ENCODE assay signal across 9 cellular contexts in genomic region chr1:66168919-66169725, GRCh38.
DNase-seq lines count a peak whose midpoint lies in the region; ATAC-seq and TF ChIP-seq lines count a peak whose summit lies in the region.
"Had no signal": no experiment of that assay in that cellular context is flagged by ENCODE, and none has a peak within 500 bp of the region (broad histone marks: within the 10 kb centered on the region; RNA-seq: fewer than 3 reads in every experiment).

No MANE protein-coding gene starts in this region.

- H3K27ac ChIP-seq in IMR-90 (ENCODE audit: insufficient read depth, low read length) (no peak overlapping the region), neuronal stem cell (replicated peaks; ENCODE audit: low read length) (peak overlapping the region; percentile 4), transverse colon (peak overlapping the region in 1 of 4 donors; percentile 44)
- H3K27ac ChIP-seq: skin epidermis had no signal

- in situ Hi-C loops in G401 (cut with HindIII; ENCODE audit: low sequenced_read_pairs), result no loop called here
- in situ Hi-C loops in IMR-90 (cut with MboI; ENCODE audit: low sequenced_read_pairs), result no loop called here
- in situ Hi-C loops in transverse colon (cut with MboI; ENCODE audit: low pct_ligation_motif_present in 1 of 4, low pct_unique_long_range_greater_than_20kb in 1 of 4, low sequenced_read_pairs in 3 of 4), result no loop called here

- H3K18ac ChIP-seq in IMR-90 (ENCODE audit: low read depth, low read length) (no peak overlapping the region), neuronal stem cell (ENCODE audit: low read length) (no peak overlapping the region)

- H2BK15ac ChIP-seq in IMR-90 (ENCODE audit: low read depth, low read length), result no peak overlapping the region
- no peak overlapping the region for H2BK15ac ChIP-seq in neuronal stem cell (ENCODE audit: low read length)

- dilution Hi-C loops in IMR-90 (cut with HindIII; ENCODE audit: low sequenced_read_pairs, unreplicated experiment), result no loop called here

- no peak for TF ChIP-seq POLR2A in IMR-90 (IDR thresholded peaks at IDR 0.05; ENCODE audit: low read depth, low read length)
- no peak for TF ChIP-seq POLR2A in transverse colon (IDR thresholded peaks at IDR 0.05)

- H3K4ac ChIP-seq in IMR-90 (ENCODE audit: low read depth, low read length) (no peak overlapping the region), neuronal stem cell (ENCODE audit: low read length) (no peak overlapping the region)

- H3K9me1 ChIP-seq in IMR-90 (ENCODE audit: insufficient read depth, low read length), result no peaks in the 10 kb centered on the region

- H3K56ac ChIP-seq in IMR-90 (ENCODE audit: extremely low read depth, insufficient read depth, low read length), result no peak overlapping the region

- H3K14ac ChIP-seq in IMR-90 (replicated peaks; ENCODE audit: low read depth, low read length) (no peak overlapping the region), neuronal stem cell (ENCODE audit: low read length) (no peak overlapping the region)

- no peak overlapping the region for H2AK9ac ChIP-seq in IMR-90 (replicated peaks; ENCODE audit: low read depth, low read length, poor library complexity)

- H3K27ac Mint-ChIP-seq in activated CD8-positive, alpha-beta T cell treated with anti-CD3 and anti-CD28 coated beads, Interleukin-2, amount 10 ng/mL, durations not matched to agents 7 days and 5 days, result no peak overlapping the region

- H3K4me1 ChIP-seq in IMR-90 (ENCODE audit: control insufficient read depth, insufficient read depth, low read length) (peaks cover 2% of the 10 kb centered on the region; the same call in 1 of the 2 replicates), neuronal stem cell (ENCODE audit: control insufficient read depth in 2 of 2, insufficient read depth in 1 of 2, low read depth in 1 of 2, low read length in 2 of 2) (peaks cover 12 to 16% of the 10 kb centered on the region in 2 donors), transverse colon (peaks cover 0 to 7% (median 2%) of the 10 kb centered on the region in 4 donors)

- H3K4me3 Mint-ChIP-seq in activated CD8-positive, alpha-beta T cell treated with anti-CD3 and anti-CD28 coated beads, Interleukin-2, amount 10 ng/mL, durations not matched to agents 7 days and 5 days, result no peak overlapping the region

- TF ChIP-seq EP300 in transverse colon (IDR thresholded peaks at IDR 0.05; ENCODE audit: low read depth), result no peak

- no peak overlapping the region for H2BK20ac ChIP-seq in IMR-90 (ENCODE audit: low read depth, low read length)

- intact Hi-C loops in IMR-90 (cut with micrococcal nuclease) (no loop called here), transverse colon (cut with DNase I; ENCODE audit: low total_unique reads) (no loop called here)

- no peak overlapping the region for H3K23ac ChIP-seq in IMR-90 (ENCODE audit: low read depth, low read length)
- no peak overlapping the region for H3K23ac ChIP-seq in neuronal stem cell (ENCODE audit: low read depth, low read length, poor library complexity)

- H3K4me1 Mint-ChIP-seq in activated CD8-positive, alpha-beta T cell treated with anti-CD3 and anti-CD28 coated beads, Interleukin-2, amount 10 ng/mL, durations not matched to agents 7 days and 5 days (ENCODE audit: low read depth), result peaks cover 15% of the 10 kb centered on the region

- H2AFZ ChIP-seq in IMR-90 (replicated peaks; ENCODE audit: low read length, poor library complexity) (no peak overlapping the region), neuronal stem cell (ENCODE audit: low read length) (peak overlapping the region; percentile 17)

- H4K20me1 ChIP-seq in IMR-90 (ENCODE audit: insufficient read depth, low read length), result no peaks in the 10 kb centered on the region

- H3K27me3 ChIP-seq in IMR-90 (ENCODE audit: control insufficient read depth, insufficient read depth, low read length) (no peaks in the 10 kb centered on the region), neuronal stem cell (ENCODE audit: control insufficient read depth in 3 of 3, insufficient read depth in 3 of 3, low read depth in 1 of 3, low read length in 3 of 3) (peaks cover 0 to 2% (median 0%) of the 10 kb centered on the region in 3 experiments), transverse colon (no peaks in the 10 kb centered on the region)

- CTCF ChIA-PET in IMR-90 (lab: Yijun Ruan, JAX), result no interaction called here
- CTCF ChIA-PET in activated CD8-positive, alpha-beta T cell treated with anti-CD3 and anti-CD28 coated beads, Interleukin-2, amount 10 ng/mL, durations not matched to agents 7 days and 5 days (lab: Charles Lee), result interaction anchor here (0.9 to 1.7 kb wide), 3 partner anchors 12 to 74 kb away, joined by 3 to 5 read pairs (median 4); no protein-coding TSS in a partner anchor

- no peak overlapping the region for H3K4me2 ChIP-seq in IMR-90 (ENCODE audit: low read depth, low read length)
- H3K4me2 ChIP-seq in neuronal stem cell (ENCODE audit: insufficient read depth, low read length, poor library complexity, severe bottlenecking), result no peak overlapping the region

- WGBS in IMR-90 (ENCODE audit: extremely low coverage in 2 of 2, insufficient read length in 1 of 2), 2 experiments, result 40% methylated on average over 1 of the region's 6 CpGs; no CpG with 5 or more reads in 1 of the 2 experiments
- no CpG with 5 or more reads among the region's 6 CpGs for WGBS in neuronal stem cell (ENCODE audit: extremely low coverage in 2 of 2, insufficient read length in 2 of 2, insufficient replicate concordance in 1 of 2), 2 donors
- 57 to 61% methylated on average over 5 to 6 of the region's 6 CpGs for WGBS in transverse colon (ENCODE audit: low coverage in 1 of 2), 2 donors

- ATAC-seq in IMR-90 (ENCODE audit: low read depth) (peak; percentile 40; the same call in 1 of the 2 replicates), HG02938 (IDR thresholded peaks at IDR 0.05; ENCODE audit: unreplicated experiment) (no peak)
- peak; percentile 77 for ATAC-seq in activated CD8-positive, alpha-beta T cell treated with anti-CD3 and anti-CD28 coated beads, Interleukin-2, amount 10 ng/mL, durations not matched to agents 7 days and 5 days

- POLR2A ChIA-PET in IMR-90 (lab: Charles Lee; ENCODE audit: unreplicated experiment), result no interaction called here
- POLR2A ChIA-PET in activated CD8-positive, alpha-beta T cell treated with anti-CD3 and anti-CD28 coated beads, Interleukin-2, amount 10 ng/mL, durations not matched to agents 7 days and 5 days (lab: Charles Lee), result interaction anchor here (0.6 to 1.1 kb wide), 2 partner anchors 12 to 753 kb away, joined by 3 to 4 read pairs; no protein-coding TSS in a partner anchor

- H3K27me3 Mint-ChIP-seq in activated CD8-positive, alpha-beta T cell treated with anti-CD3 and anti-CD28 coated beads, Interleukin-2, amount 10 ng/mL, durations not matched to agents 7 days and 5 days (ENCODE audit: low read depth), result peaks cover 16% of the 10 kb centered on the region

- H2AK5ac ChIP-seq in IMR-90 (ENCODE audit: low read depth, low read length) (no peak overlapping the region), neuronal stem cell (ENCODE audit: low read depth, low read length) (no peak overlapping the region)

- H3K79me1 ChIP-seq in IMR-90 (ENCODE audit: low read depth in 1 of 2, low read length in 2 of 2) (no peaks in the 10 kb centered on the region), neuronal stem cell (ENCODE audit: low read depth, low read length) (no peaks in the 10 kb centered on the region)

- no peak overlapping the region for H4K91ac ChIP-seq in IMR-90 (ENCODE audit: insufficient read depth, low read depth, low read length)
- H4K91ac ChIP-seq in neuronal stem cell (ENCODE audit: low read depth, low read length, poor library complexity), result no peak overlapping the region

- H3K9ac ChIP-seq in IMR-90 (ENCODE audit: low read depth, low read length) (no peak overlapping the region), neuronal stem cell (ENCODE audit: low read depth, low read length, poor library complexity) (no peak overlapping the region)

- H2BK120ac ChIP-seq in IMR-90 (ENCODE audit: low read depth, low read length) (no peak overlapping the region), neuronal stem cell (ENCODE audit: low read depth, low read length) (no peak overlapping the region)

- no peak overlapping the region for H2BK12ac ChIP-seq in neuronal stem cell (ENCODE audit: low read length)

- H2BK5ac ChIP-seq in IMR-90 (ENCODE audit: low read depth, low read length, poor library complexity, severe bottlenecking) (no peak overlapping the region), neuronal stem cell (ENCODE audit: low read length) (no peak overlapping the region)

- H4K8ac ChIP-seq in IMR-90 (ENCODE audit: low read depth in 2 of 2, low read length in 2 of 2) (no peak overlapping the region), neuronal stem cell (ENCODE audit: low read depth, low read length) (no peak overlapping the region)

- no peak for TF ChIP-seq RAD21 in IMR-90 (IDR thresholded peaks at IDR 0.05; ENCODE audit: low read length)

- peak; percentile 24 for DNase-seq in G401 (ENCODE audit: low spot score)
- peak; percentile 4 for DNase-seq in IMR-90
- DNase-seq in activated CD8-positive, alpha-beta T cell treated with anti-CD3 and anti-CD28 coated beads, Interleukin-2, amount 10 ng/mL, durations not matched to agents 7 days and 5 days, result peak; percentile 35
- DNase-seq in neuronal stem cell (ENCODE audit: low spot score), result no peak
- DNase-seq in transverse colon, result no peak
- DNase-seq in NOMO-1 treated with dmso at 0.1 percent for 144 hours (lab: John Stamatoyannopoulos, UW; ENCODE audit: unreplicated experiment), result no peak
- DNase-seq: NCI-H226 had no signal

- H3K4me3 ChIP-seq in IMR-90 (ENCODE audit: insufficient read depth, low read depth, low read length) (no peak overlapping the region), neuronal stem cell (ENCODE audit: low read length in 2 of 2) (no peak overlapping the region), transverse colon (no peak overlapping the region)
- H3K4me3 ChIP-seq: skin epidermis had no signal

- no TSS peak for BruUV-seq in IMR-90 (replicated peaks; lab: Mats Ljungman, UMichigan)

- no peaks in the 10 kb centered on the region for H3K36me3 ChIP-seq in IMR-90 (ENCODE audit: control insufficient read depth, insufficient read depth, low read length)
- H3K36me3 ChIP-seq in neuronal stem cell (replicated peaks in 1 of 2; ENCODE audit: control insufficient read depth in 2 of 2, insufficient read depth in 2 of 2, low read length in 2 of 2), result no peaks in the 10 kb centered on the region
- no peaks in the 10 kb centered on the region for H3K36me3 ChIP-seq in transverse colon

- H4K5ac ChIP-seq in IMR-90 (ENCODE audit: low read depth, low read length), result no peak overlapping the region

- no peaks in the 10 kb centered on the region for H3K36me3 Mint-ChIP-seq in activated CD8-positive, alpha-beta T cell treated with anti-CD3 and anti-CD28 coated beads, Interleukin-2, amount 10 ng/mL, durations not matched to agents 7 days and 5 days (ENCODE audit: low read depth)

- H3K9me3 ChIP-seq in IMR-90 (ENCODE audit: control insufficient read depth, insufficient read depth, low read length), result no peaks in the 10 kb centered on the region
- H3K9me3 ChIP-seq in neuronal stem cell (replicated peaks in 1 of 2; ENCODE audit: control insufficient read depth in 2 of 2, insufficient read depth in 1 of 2, low read depth in 1 of 2, low read length in 2 of 2), result peaks cover 0 to 2% of the 10 kb centered on the region in 2 donors
- H3K9me3 ChIP-seq in transverse colon, result no peaks in the 10 kb centered on the region

- TF ChIP-seq CTCF in IMR-90 (conservative IDR thresholded peaks at IDR 0.05; ENCODE audit: low read depth, low read length) (no peak), transverse colon (IDR thresholded peaks at IDR 0.05) (no peak)

- no peaks in the 10 kb centered on the region for H3K9me3 Mint-ChIP-seq in activated CD8-positive, alpha-beta T cell treated with anti-CD3 and anti-CD28 coated beads, Interleukin-2, amount 10 ng/mL, durations not matched to agents 7 days and 5 days (ENCODE audit: insufficient read depth)

Comparison
In these comparisons a context has a peak if more than half of its experiments do, and no peak if none do; other contexts are left out.
1. DNase-seq: peak in G401 (single experiment), IMR-90 (single experiment) and activated CD8-positive, alpha-beta T cell treated with anti-CD3 and anti-CD28 coated beads, Interleukin-2, amount 10 ng/mL, durations not matched to agents 7 days and 5 days (single experiment); none in neuronal stem cell (single experiment), transverse colon (single experiment) and NOMO-1 treated with dmso at 0.1 percent for 144 hours (single experiment).